ENCODE assay signal across 13 cellular contexts in genomic region chr5:139663752-139664151, GRCh38. TPM values are rescaled to one million over a fixed set of nuclear protein-coding genes. Genes with fewer than 3 reads are reported as not detected.
DNase-seq lines count a peak whose midpoint lies in the region; ATAC-seq and TF ChIP-seq lines count a peak whose summit lies in the region.
"Had no signal": no experiment of that assay in that cellular context is flagged by ENCODE, and none has a peak within 500 bp of the region (broad histone marks: within the 10 kb centered on the region; RNA-seq: fewer than 3 reads in every experiment).

No MANE protein-coding gene starts in this region.

- intact Hi-C loops in Right ventricle myocardium superior (cut with DNase I) = no loop called here
- intact Hi-C loops in ascending aorta (cut with DNase I) = no loop called here

- H3K9me3 ChIP-seq in cardiac muscle cell (ENCODE audit: low read depth) = no peaks in the 10 kb centered on the region
- no peaks in the 10 kb centered on the region for H3K9me3 ChIP-seq in ascending aorta
- H3K9me3 ChIP-seq in mesenchymal stem cell (ENCODE audit: control insufficient read depth, low read length) = no peaks in the 10 kb centered on the region
- H3K9me3 ChIP-seq in thoracic aorta = no peaks in the 10 kb centered on the region
- H3K9me3 ChIP-seq: SJSA1 had no signal

- H3K14ac ChIP-seq in mesenchymal stem cell (ENCODE audit: low read length in 2 of 2) = peak overlapping the region in 1 of 2 experiments; percentile 2

- H3K27me3 Mint-ChIP-seq in nephron progenitor cell (ENCODE audit: low read depth, poor library complexity) = no peaks in the 10 kb centered on the region
- no peaks in the 10 kb centered on the region for H3K27me3 Mint-ChIP-seq in T-helper 2 cell treated with Interferon-gamma antibody and Interleukin-4, amounts not matched to agents 5 μg/mL and 100 μg/mL, for 36 hours (ENCODE audit: low read depth)
- H3K27me3 Mint-ChIP-seq: activated CD4-positive, alpha-beta memory T cell treated with anti-CD3 and anti-CD28 coated beads for 36 hours; CD8-positive, alpha-beta memory T cell had no signal

- no peak for TF ChIP-seq CTCF in cardiac muscle cell (IDR thresholded peaks at IDR 0.05; ENCODE audit: low read depth, low read length)
- no peak for TF ChIP-seq CTCF in ascending aorta (IDR thresholded peaks at IDR 0.05)
- no peak for TF ChIP-seq CTCF in thoracic aorta (IDR thresholded peaks at IDR 0.05)
- no peak for TF ChIP-seq CTCF in nephron progenitor cell (IDR thresholded peaks at IDR 0.05)

- no peak overlapping the region for H3K9ac ChIP-seq in mesenchymal stem cell (ENCODE audit: low read length)

- no peak overlapping the region for H3K4me2 ChIP-seq in mesenchymal stem cell (ENCODE audit: low read length, poor library complexity, severe bottlenecking)

- no peaks in the 10 kb centered on the region for H3K36me3 ChIP-seq in cardiac muscle cell
- no peaks in the 10 kb centered on the region for H3K36me3 ChIP-seq in ascending aorta
- H3K36me3 ChIP-seq in mesenchymal stem cell (ENCODE audit: control insufficient read depth in 1 of 2, insufficient read depth in 2 of 2, low read depth in 1 of 2, low read length in 2 of 2) = peaks cover 3 to 66% of the 10 kb centered on the region in 2 experiments
- H3K36me3 ChIP-seq in thoracic aorta = no peaks in the 10 kb centered on the region

- H3K4me1 ChIP-seq in cardiac muscle cell (ENCODE audit: low read depth) (peaks cover 43% of the 10 kb centered on the region), ascending aorta (peaks cover 50 to 83% of the 10 kb centered on the region in 2 donors), mesenchymal stem cell (ENCODE audit: control insufficient read depth, insufficient read depth, low read depth, low read length) (peaks cover 92% of the 10 kb centered on the region), thoracic aorta (ENCODE audit: control insufficient read depth in 1 of 2, low read depth in 2 of 2) (peaks cover 61 to 89% of the 10 kb centered on the region in 2 donors)

- H3K18ac ChIP-seq in mesenchymal stem cell (ENCODE audit: low read depth in 1 of 2, low read length in 2 of 2) = peak overlapping the region in 1 of 2 experiments; percentile 38

- no peak overlapping the region for H3K4ac ChIP-seq in mesenchymal stem cell (ENCODE audit: low read depth in 1 of 2, low read length in 2 of 2)

- H3K4me3 ChIP-seq in cardiac muscle cell (no peak overlapping the region), ascending aorta (no peak overlapping the region), mesenchymal stem cell (ENCODE audit: insufficient read depth in 1 of 2, low read depth in 1 of 2, low read length in 2 of 2) (no peak overlapping the region), thoracic aorta (no peak overlapping the region)
- H3K4me3 ChIP-seq: SJSA1 had no signal

- no peak overlapping the region for H2BK5ac ChIP-seq in mesenchymal stem cell (ENCODE audit: low read depth, low read length, poor library complexity, severe bottlenecking)

- no peak for DNase-seq in cardiac muscle cell (ENCODE audit: low read depth in 1 of 2, low spot score in 1 of 2)
- no peak for DNase-seq in Right ventricle myocardium superior
- no peak for DNase-seq in ascending aorta (ENCODE audit: low spot score in 2 of 2)
- no peak for DNase-seq in mesenchymal stem cell
- DNase-seq in thoracic aorta (ENCODE audit: low spot score) = no peak
- no peak for DNase-seq in nephron progenitor cell
- no peak for DNase-seq in NCI-H2227 (lab: John Stamatoyannopoulos, UW; ENCODE audit: unreplicated experiment)
- no peak for DNase-seq in T-helper 2 cell treated with Interferon-gamma antibody and Interleukin-4, amounts not matched to agents 5 μg/mL and 100 μg/mL, for 36 hours (ENCODE audit: low spot score)
- DNase-seq: 8988T; activated CD4-positive, alpha-beta memory T cell treated with anti-CD3 and anti-CD28 coated beads for 36 hours; CD8-positive, alpha-beta memory T cell; stimulated activated CD4-positive, alpha-beta T cell treated with anti-CD3 and anti-CD28 coated beads, Interleukin-15, amount 100 ng/mL, for 24 hours had no signal

- ATAC-seq in Right ventricle myocardium superior (ENCODE audit: poor library complexity) (no peak), thoracic aorta (ENCODE audit: insufficient number of reproducible peaks, low FRiP score, low read depth) (no peak)

- H2AFZ ChIP-seq in mesenchymal stem cell (ENCODE audit: low read depth, low read length) = no peak overlapping the region

- H2BK15ac ChIP-seq in mesenchymal stem cell (ENCODE audit: low read depth, poor library complexity, severe bottlenecking) = no peak overlapping the region

- H3K27me3 ChIP-seq in cardiac muscle cell = no peaks in the 10 kb centered on the region
- no peaks in the 10 kb centered on the region for H3K27me3 ChIP-seq in ascending aorta
- no peaks in the 10 kb centered on the region for H3K27me3 ChIP-seq in mesenchymal stem cell (ENCODE audit: control insufficient read depth in 1 of 2, insufficient read depth in 1 of 2, low read length in 2 of 2)
- H3K27me3 ChIP-seq in thoracic aorta (replicated peaks; ENCODE audit: insufficient read depth) = no peaks in the 10 kb centered on the region
- H3K27me3 ChIP-seq: SJSA1 had no signal

- peak overlapping the region; percentile 16 for H2AK5ac ChIP-seq in mesenchymal stem cell (ENCODE audit: low read length, severe bottlenecking)

- H2BK12ac ChIP-seq in mesenchymal stem cell (ENCODE audit: low read length in 2 of 2) = no peak overlapping the region

- no peak overlapping the region for H2BK120ac ChIP-seq in mesenchymal stem cell (ENCODE audit: low read depth, low read length)

- H3K23ac ChIP-seq in mesenchymal stem cell (ENCODE audit: low read length in 2 of 2) = no peak overlapping the region

- peak overlapping the region; percentile 47 for H3K27ac ChIP-seq in cardiac muscle cell
- peak overlapping the region; percentile 96 for H3K27ac ChIP-seq in ascending aorta
- peak overlapping the region; percentile 53 for H3K27ac ChIP-seq in mesenchymal stem cell (ENCODE audit: low read length, poor library complexity, severe bottlenecking)
- H3K27ac ChIP-seq in thoracic aorta = peak overlapping the region; percentile 90 to 99
- H3K27ac ChIP-seq: SJSA1 had no signal

- 94% methylated on average over 5 of the region's 5 CpGs for WGBS in mesenchymal stem cell

- peaks cover 86% of the 10 kb centered on the region for H3K4me1 Mint-ChIP-seq in nephron progenitor cell
- peaks cover 11% of the 10 kb centered on the region for H3K4me1 Mint-ChIP-seq in T-helper 2 cell treated with Interferon-gamma antibody and Interleukin-4, amounts not matched to agents 5 μg/mL and 100 μg/mL, for 36 hours (ENCODE audit: low read depth)

- H3K4me3 Mint-ChIP-seq in nephron progenitor cell = no peak overlapping the region
- H3K4me3 Mint-ChIP-seq in T-helper 2 cell treated with Interferon-gamma antibody and Interleukin-4, amounts not matched to agents 5 μg/mL and 100 μg/mL, for 36 hours = no peak overlapping the region
- H3K4me3 Mint-ChIP-seq: activated CD4-positive, alpha-beta memory T cell treated with anti-CD3 and anti-CD28 coated beads for 36 hours had no signal

- no peak overlapping the region for H4K8ac ChIP-seq in mesenchymal stem cell (ENCODE audit: low read length)

- no peaks in the 10 kb centered on the region for H3K79me1 ChIP-seq in mesenchymal stem cell (replicated peaks; ENCODE audit: low read length, poor library complexity, severe bottlenecking)

- no peak overlapping the region for H3K27ac Mint-ChIP-seq in nephron progenitor cell
- H3K27ac Mint-ChIP-seq in T-helper 2 cell treated with Interferon-gamma antibody and Interleukin-4, amounts not matched to agents 5 μg/mL and 100 μg/mL, for 36 hours = no peak overlapping the region
- H3K27ac Mint-ChIP-seq: activated CD4-positive, alpha-beta memory T cell treated with anti-CD3 and anti-CD28 coated beads for 36 hours had no signal

- H4K91ac ChIP-seq in mesenchymal stem cell (ENCODE audit: low read length) = no peak overlapping the region

- H3K9me3 Mint-ChIP-seq in nephron progenitor cell = no peaks in the 10 kb centered on the region
- H3K9me3 Mint-ChIP-seq in T-helper 2 cell treated with Interferon-gamma antibody and Interleukin-4, amounts not matched to agents 5 μg/mL and 100 μg/mL, for 36 hours = no peaks in the 10 kb centered on the region
- H3K9me3 Mint-ChIP-seq: activated CD4-positive, alpha-beta memory T cell treated with anti-CD3 and anti-CD28 coated beads for 36 hours; CD8-positive, alpha-beta memory T cell had no signal

- H3K36me3 Mint-ChIP-seq in nephron progenitor cell (ENCODE audit: low read depth) = no peaks in the 10 kb centered on the region
- H3K36me3 Mint-ChIP-seq in T-helper 2 cell treated with Interferon-gamma antibody and Interleukin-4, amounts not matched to agents 5 μg/mL and 100 μg/mL, for 36 hours (ENCODE audit: low read depth) = no peaks in the 10 kb centered on the region
- H3K36me3 Mint-ChIP-seq: activated CD4-positive, alpha-beta memory T cell treated with anti-CD3 and anti-CD28 coated beads for 36 hours; CD8-positive, alpha-beta memory T cell had no signal

RNA-seq across cellular contexts. Expression of gene CXXC5, which starts 15.6 kb away (rescaled TPM):
- total RNA-seq in cardiac muscle cell = 91.9 and 122 TPM in 2 replicates
- 70.4 and 79.4 TPM in 2 replicates for polyA plus RNA-seq in cardiac muscle cell
- 67.3 TPM for total RNA-seq in Right ventricle myocardium superior
- total RNA-seq in ascending aorta = 41.9 TPM
- 75.1 TPM for polyA plus RNA-seq in mesenchymal stem cell (2013, experiment 1 of 2)
- 76.7 TPM for polyA plus RNA-seq in mesenchymal stem cell (2013, experiment 2 of 2)
- total RNA-seq in thoracic aorta = 10 to 100 TPM; 58.5 to 62.5 TPM
